In genomic region chrX:54012830-54013500, GRCh38 we compare ENCODE assay signal across 17 cellular contexts. TPM values are rescaled to one million over a fixed set of nuclear protein-coding genes. Genes with fewer than 3 reads are reported as not detected.
A peak's percentile ranks its signal among the peaks of the same experiment; 100 is the strongest.
DNase-seq lines count a peak whose midpoint lies in the region; ATAC-seq, FAIRE-seq and TF ChIP-seq lines count a peak whose summit lies in the region.
"Had no signal": no experiment of that assay in that cellular context is flagged by ENCODE, and none has a peak within 500 bp of the region (broad histone marks: within the 10 kb centered on the region; RNA-seq: fewer than 3 reads in every experiment).

No MANE protein-coding gene starts in this region.

- peaks cover 23% of the 10 kb centered on the region for H3K27me3 Mint-ChIP-seq in activated T-cell treated with anti-CD3 and anti-CD28 coated beads, Interleukin-2, amount 50 U/mL, for 24 hours
- H3K27me3 Mint-ChIP-seq in activated T-helper 17 cell treated with anti-CD3 and anti-CD28 coated beads, Interleukin-2, amount 50 U/mL, for 72 hours: no peaks in the 10 kb centered on the region
- no peaks in the 10 kb centered on the region for H3K27me3 Mint-ChIP-seq in mesothelial cell of epicardium (ENCODE audit: low read depth)
- H3K27me3 Mint-ChIP-seq: B cell; CD4-positive, CD25-positive, alpha-beta regulatory T cell; CD8-positive, alpha-beta memory T cell had no signal

- H3K4me1 ChIP-seq in kidney (ENCODE audit: control insufficient read depth in 1 of 2, insufficient read depth in 1 of 2, low read depth in 1 of 2, low read length in 2 of 2): no peaks in the 10 kb centered on the region
- H3K4me1 ChIP-seq: BLaER1 treated with 17β-estradiol and CSF1 and Interleukin-3, amounts not matched to agents 10 nM and 100 nM; Caco-2; HAP-1 had no signal

- no peaks in the 10 kb centered on the region for H3K9me3 ChIP-seq in kidney (ENCODE audit: control insufficient read depth in 1 of 2, low read length in 2 of 2)
- H3K9me3 ChIP-seq: Caco-2, HAP-1 had no signal

- TF ChIP-seq CTCF in kidney (IDR thresholded peaks at IDR 0.05; ENCODE audit: borderline replicate concordance, extremely low read depth, insufficient read depth): no peak
- no peak for TF ChIP-seq CTCF in mesothelial cell of epicardium (IDR thresholded peaks at IDR 0.05; ENCODE audit: unreplicated experiment)

- intact Hi-C loops in kidney (cut with DNase I): no loop called here

- no peak for DNase-seq in activated T-cell treated with anti-CD3 and anti-CD28 coated beads, Interleukin-2, amount 50 U/mL, for 24 hours
- DNase-seq in activated T-cell treated with anti-CD3 and anti-CD28 coated beads for 4 hours (no peak), kidney (no peak), mesothelial cell of epicardium (ENCODE audit: low spot score in 2 of 2, unreplicated experiment in 2 of 2) (no peak)
- DNase-seq: Caco-2; CD4-positive, CD25-positive, alpha-beta regulatory T cell; CD8-positive, alpha-beta memory T cell; GM23248 had no signal

- no peak overlapping the region for H3K27ac ChIP-seq in kidney (ENCODE audit: low read depth in 2 of 2, low read length in 2 of 2)
- H3K27ac ChIP-seq: BLaER1 treated with 17β-estradiol and CSF1 and Interleukin-3, amounts not matched to agents 10 nM and 100 nM; GM23248 had no signal

- peaks cover 5 to 22% of the 10 kb centered on the region in 2 donors for H3K36me3 ChIP-seq in kidney (ENCODE audit: control insufficient read depth in 1 of 2, insufficient read depth in 2 of 2, low read length in 2 of 2)

- H3K27ac Mint-ChIP-seq in activated T-cell treated with anti-CD3 and anti-CD28 coated beads, Interleukin-2, amount 50 U/mL, for 24 hours: peak overlapping the region; percentile 22
- H3K27ac Mint-ChIP-seq in activated T-helper 17 cell treated with anti-CD3 and anti-CD28 coated beads, Interleukin-2, amount 50 U/mL, for 72 hours: no peak overlapping the region
- no peak overlapping the region for H3K27ac Mint-ChIP-seq in mesothelial cell of epicardium
- H3K27ac Mint-ChIP-seq: B cell; CD4-positive, CD25-positive, alpha-beta regulatory T cell; CD8-positive, alpha-beta memory T cell had no signal

- H3K9ac ChIP-seq in kidney (ENCODE audit: low read length in 2 of 2): no peak overlapping the region
- H3K9ac ChIP-seq: BLaER1 treated with 17β-estradiol and CSF1 and Interleukin-3, amounts not matched to agents 10 nM and 100 nM; GM23248 had no signal

- no peak overlapping the region for H3K4me3 Mint-ChIP-seq in activated T-cell treated with anti-CD3 and anti-CD28 coated beads, Interleukin-2, amount 50 U/mL, for 24 hours
- no peak overlapping the region for H3K4me3 Mint-ChIP-seq in activated T-helper 17 cell treated with anti-CD3 and anti-CD28 coated beads, Interleukin-2, amount 50 U/mL, for 72 hours
- H3K4me3 Mint-ChIP-seq in mesothelial cell of epicardium: no peak overlapping the region
- H3K4me3 Mint-ChIP-seq: B cell; CD8-positive, alpha-beta memory T cell had no signal

- peak; percentile 74 for FAIRE-seq in kidney (lab: Jason Lieb, UNC)
- FAIRE-seq: D721Med, GM12891, GM19239, HepG2 had no signal

- no peaks in the 10 kb centered on the region for H3K9me3 Mint-ChIP-seq in activated T-cell treated with anti-CD3 and anti-CD28 coated beads, Interleukin-2, amount 50 U/mL, for 24 hours
- no peaks in the 10 kb centered on the region for H3K9me3 Mint-ChIP-seq in activated T-helper 17 cell treated with anti-CD3 and anti-CD28 coated beads, Interleukin-2, amount 50 U/mL, for 72 hours
- H3K9me3 Mint-ChIP-seq in mesothelial cell of epicardium: peaks cover 19% of the 10 kb centered on the region
- H3K9me3 Mint-ChIP-seq: CD4-positive, CD25-positive, alpha-beta regulatory T cell; CD8-positive, alpha-beta memory T cell had no signal

- peaks cover 68% of the 10 kb centered on the region for H3K36me3 Mint-ChIP-seq in activated T-cell treated with anti-CD3 and anti-CD28 coated beads, Interleukin-2, amount 50 U/mL, for 24 hours (ENCODE audit: low read depth)
- peaks cover 92% of the 10 kb centered on the region for H3K36me3 Mint-ChIP-seq in activated T-helper 17 cell treated with anti-CD3 and anti-CD28 coated beads, Interleukin-2, amount 50 U/mL, for 72 hours (ENCODE audit: low read depth)
- H3K36me3 Mint-ChIP-seq in mesothelial cell of epicardium: peaks cover 36% of the 10 kb centered on the region

- ATAC-seq in activated T-helper 17 cell treated with anti-CD3 and anti-CD28 coated beads, Interleukin-2, amount 50 U/mL, for 72 hours (replicated peaks): peak; percentile 70
- no peak for ATAC-seq in GM21737 (IDR thresholded peaks at IDR 0.05; ENCODE audit: unreplicated experiment)
- ATAC-seq: HepG2 had no signal

- no peaks in the 10 kb centered on the region for H3K4me1 Mint-ChIP-seq in activated T-cell treated with anti-CD3 and anti-CD28 coated beads, Interleukin-2, amount 50 U/mL, for 24 hours (ENCODE audit: low read depth)
- H3K4me1 Mint-ChIP-seq in activated T-helper 17 cell treated with anti-CD3 and anti-CD28 coated beads, Interleukin-2, amount 50 U/mL, for 72 hours: no peaks in the 10 kb centered on the region
- H3K4me1 Mint-ChIP-seq in mesothelial cell of epicardium: no peaks in the 10 kb centered on the region
- H3K4me1 Mint-ChIP-seq: B cell; CD8-positive, alpha-beta memory T cell had no signal

- H3K4me3 ChIP-seq in kidney (ENCODE audit: low read length in 2 of 2): no peak overlapping the region
- H3K4me3 ChIP-seq: BLaER1 treated with 17β-estradiol and CSF1 and Interleukin-3, amounts not matched to agents 10 nM and 100 nM; GM23248; HAP-1 had no signal

RNA-seq across cellular contexts. Expression of gene PHF8, which starts 31.3 kb away (rescaled TPM):
- total RNA-seq in activated T-helper 17 cell treated with anti-CD3 and anti-CD28 coated beads, Interleukin-2, amount 50 U/mL, for 72 hours: 10 to 100 TPM; 40.1 to 49.9 TPM
- 34.1 TPM for total RNA-seq in kidney
- 5.0 TPM for polyA plus RNA-seq in kidney (ENCODE audit: insufficient read depth, low read depth, low replicate concordance)
- 45.2 to 53.9 TPM (median 52.2 TPM) in 3 replicates for total RNA-seq in mesothelial cell of epicardium
